Comparison of ENCODE assay signal across 1 cellular context in the genomic region with DNA sequence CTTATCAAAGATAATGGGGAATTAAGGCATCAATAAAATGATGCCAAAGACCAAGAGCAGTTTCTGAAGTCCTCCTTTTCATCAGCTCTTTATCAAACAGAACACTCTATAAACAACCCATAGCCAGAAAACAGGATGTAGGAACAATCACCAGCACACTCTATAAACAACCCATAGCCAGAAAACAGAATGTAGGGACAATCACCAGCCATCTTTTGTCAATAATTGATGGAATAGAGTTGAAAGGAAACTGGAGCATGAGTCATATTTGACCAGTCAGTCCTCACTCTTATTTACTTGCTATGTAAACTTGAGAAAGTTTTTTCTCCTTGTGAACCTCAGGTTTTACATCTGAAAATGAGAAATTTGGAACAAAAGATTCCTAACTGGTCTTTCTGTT.
A peak's percentile ranks its signal among the peaks of the same experiment; 100 is the strongest.
TF ChIP-seq lines count a peak whose summit lies in the region.

No MANE protein-coding gene starts in this region.

TF ChIP-seq in HepG2, 621 proteins besides CTCF, POLR2A, EP300 and RAD21 (continued from another document and continues in another):
- no peak for TF ChIP-seq HNF4A (CRISPR knock-in tag; IDR thresholded peaks at IDR 0.05)
- 0 out of 2 replicates have a peak, but pooled peaks have one; percentile 38 for TF ChIP-seq JUN (CRISPR knock-in tag; IDR thresholded peaks at IDR 0.05)
- TF ChIP-seq ZBTB8A (CRISPR knock-in tag; IDR thresholded peaks at IDR 0.05; ENCODE audit: borderline replicate concordance, low read depth), result no peak
- no peak for TF ChIP-seq ZNF619 (CRISPR knock-in tag; IDR thresholded peaks at IDR 0.05)
- TF ChIP-seq SMYD3 (CRISPR knock-in tag; IDR thresholded peaks at IDR 0.05), result no peak
- TF ChIP-seq, protein P1, sequence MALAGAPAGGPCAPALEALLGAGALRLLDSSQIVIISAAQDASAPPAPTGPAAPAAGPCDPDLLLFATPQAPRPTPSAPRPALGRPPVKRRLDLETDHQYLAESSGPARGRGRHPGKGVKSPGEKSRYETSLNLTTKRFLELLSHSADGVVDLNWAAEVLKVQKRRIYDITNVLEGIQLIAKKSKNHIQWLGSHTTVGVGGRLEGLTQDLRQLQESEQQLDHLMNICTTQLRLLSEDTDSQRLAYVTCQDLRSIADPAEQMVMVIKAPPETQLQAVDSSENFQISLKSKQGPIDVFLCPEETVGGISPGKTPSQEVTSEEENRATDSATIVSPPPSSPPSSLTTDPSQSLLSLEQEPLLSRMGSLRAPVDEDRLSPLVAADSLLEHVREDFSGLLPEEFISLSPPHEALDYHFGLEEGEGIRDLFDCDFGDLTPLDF (CRISPR knock-in tag; IDR thresholded peaks at IDR 0.05), result no peak
- peak; percentile 30; the same call in 1 of the 2 replicates for TF ChIP-seq MED1 (CRISPR knock-in tag; IDR thresholded peaks at IDR 0.05)
- TF ChIP-seq, protein P2, sequence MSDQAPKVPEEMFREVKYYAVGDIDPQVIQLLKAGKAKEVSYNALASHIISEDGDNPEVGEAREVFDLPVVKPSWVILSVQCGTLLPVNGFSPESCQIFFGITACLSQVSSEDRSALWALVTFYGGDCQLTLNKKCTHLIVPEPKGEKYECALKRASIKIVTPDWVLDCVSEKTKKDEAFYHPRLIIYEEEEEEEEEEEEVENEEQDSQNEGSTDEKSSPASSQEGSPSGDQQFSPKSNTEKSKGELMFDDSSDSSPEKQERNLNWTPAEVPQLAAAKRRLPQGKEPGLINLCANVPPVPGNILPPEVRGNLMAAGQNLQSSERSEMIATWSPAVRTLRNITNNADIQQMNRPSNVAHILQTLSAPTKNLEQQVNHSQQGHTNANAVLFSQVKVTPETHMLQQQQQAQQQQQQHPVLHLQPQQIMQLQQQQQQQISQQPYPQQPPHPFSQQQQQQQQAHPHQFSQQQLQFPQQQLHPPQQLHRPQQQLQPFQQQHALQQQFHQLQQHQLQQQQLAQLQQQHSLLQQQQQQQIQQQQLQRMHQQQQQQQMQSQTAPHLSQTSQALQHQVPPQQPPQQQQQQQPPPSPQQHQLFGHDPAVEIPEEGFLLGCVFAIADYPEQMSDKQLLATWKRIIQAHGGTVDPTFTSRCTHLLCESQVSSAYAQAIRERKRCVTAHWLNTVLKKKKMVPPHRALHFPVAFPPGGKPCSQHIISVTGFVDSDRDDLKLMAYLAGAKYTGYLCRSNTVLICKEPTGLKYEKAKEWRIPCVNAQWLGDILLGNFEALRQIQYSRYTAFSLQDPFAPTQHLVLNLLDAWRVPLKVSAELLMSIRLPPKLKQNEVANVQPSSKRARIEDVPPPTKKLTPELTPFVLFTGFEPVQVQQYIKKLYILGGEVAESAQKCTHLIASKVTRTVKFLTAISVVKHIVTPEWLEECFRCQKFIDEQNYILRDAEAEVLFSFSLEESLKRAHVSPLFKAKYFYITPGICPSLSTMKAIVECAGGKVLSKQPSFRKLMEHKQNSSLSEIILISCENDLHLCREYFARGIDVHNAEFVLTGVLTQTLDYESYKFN (CRISPR knock-in tag; conservative IDR thresholded peaks at IDR 0.05), result peak; percentile 77
- no peak for TF ChIP-seq ARHGAP35 (CRISPR knock-in tag; IDR thresholded peaks at IDR 0.05; ENCODE audit: borderline replicate concordance)
- TF ChIP-seq, protein P3, sequence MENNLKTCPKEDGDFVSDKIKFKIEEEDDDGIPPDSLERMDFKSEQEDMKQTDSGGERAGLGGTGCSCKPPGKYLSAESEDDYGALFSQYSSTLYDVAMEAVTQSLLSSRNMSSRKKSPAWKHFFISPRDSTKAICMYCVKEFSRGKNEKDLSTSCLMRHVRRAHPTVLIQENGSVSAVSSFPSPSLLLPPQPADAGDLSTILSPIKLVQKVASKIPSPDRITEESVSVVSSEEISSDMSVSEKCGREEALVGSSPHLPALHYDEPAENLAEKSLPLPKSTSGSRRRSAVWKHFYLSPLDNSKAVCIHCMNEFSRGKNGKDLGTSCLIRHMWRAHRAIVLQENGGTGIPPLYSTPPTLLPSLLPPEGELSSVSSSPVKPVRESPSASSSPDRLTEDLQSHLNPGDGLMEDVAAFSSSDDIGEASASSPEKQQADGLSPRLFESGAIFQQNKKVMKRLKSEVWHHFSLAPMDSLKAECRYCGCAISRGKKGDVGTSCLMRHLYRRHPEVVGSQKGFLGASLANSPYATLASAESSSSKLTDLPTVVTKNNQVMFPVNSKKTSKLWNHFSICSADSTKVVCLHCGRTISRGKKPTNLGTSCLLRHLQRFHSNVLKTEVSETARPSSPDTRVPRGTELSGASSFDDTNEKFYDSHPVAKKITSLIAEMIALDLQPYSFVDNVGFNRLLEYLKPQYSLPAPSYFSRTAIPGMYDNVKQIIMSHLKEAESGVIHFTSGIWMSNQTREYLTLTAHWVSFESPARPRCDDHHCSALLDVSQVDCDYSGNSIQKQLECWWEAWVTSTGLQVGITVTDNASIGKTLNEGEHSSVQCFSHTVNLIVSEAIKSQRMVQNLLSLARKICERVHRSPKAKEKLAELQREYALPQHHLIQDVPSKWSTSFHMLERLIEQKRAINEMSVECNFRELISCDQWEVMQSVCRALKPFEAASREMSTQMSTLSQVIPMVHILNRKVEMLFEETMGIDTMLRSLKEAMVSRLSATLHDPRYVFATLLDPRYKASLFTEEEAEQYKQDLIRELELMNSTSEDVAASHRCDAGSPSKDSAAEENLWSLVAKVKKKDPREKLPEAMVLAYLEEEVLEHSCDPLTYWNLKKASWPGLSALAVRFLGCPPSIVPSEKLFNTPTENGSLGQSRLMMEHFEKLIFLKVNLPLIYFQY (CRISPR knock-in tag; IDR thresholded peaks at IDR 0.05; ENCODE audit: borderline replicate concordance), result no peak
- TF ChIP-seq, protein P4, sequence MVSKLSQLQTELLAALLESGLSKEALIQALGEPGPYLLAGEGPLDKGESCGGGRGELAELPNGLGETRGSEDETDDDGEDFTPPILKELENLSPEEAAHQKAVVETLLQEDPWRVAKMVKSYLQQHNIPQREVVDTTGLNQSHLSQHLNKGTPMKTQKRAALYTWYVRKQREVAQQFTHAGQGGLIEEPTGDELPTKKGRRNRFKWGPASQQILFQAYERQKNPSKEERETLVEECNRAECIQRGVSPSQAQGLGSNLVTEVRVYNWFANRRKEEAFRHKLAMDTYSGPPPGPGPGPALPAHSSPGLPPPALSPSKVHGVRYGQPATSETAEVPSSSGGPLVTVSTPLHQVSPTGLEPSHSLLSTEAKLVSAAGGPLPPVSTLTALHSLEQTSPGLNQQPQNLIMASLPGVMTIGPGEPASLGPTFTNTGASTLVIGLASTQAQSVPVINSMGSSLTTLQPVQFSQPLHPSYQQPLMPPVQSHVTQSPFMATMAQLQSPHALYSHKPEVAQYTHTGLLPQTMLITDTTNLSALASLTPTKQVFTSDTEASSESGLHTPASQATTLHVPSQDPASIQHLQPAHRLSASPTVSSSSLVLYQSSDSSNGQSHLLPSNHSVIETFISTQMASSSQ (IDR thresholded peaks at IDR 0.05; ENCODE audit: low read depth), result peak; percentile 79
- TF ChIP-seq, protein P4 (CRISPR knock-in tag; IDR thresholded peaks at IDR 0.05; ENCODE audit: borderline replicate concordance), result peak; percentile 34; the same call in 1 of the 2 replicates
- TF ChIP-seq ELF4 (CRISPR knock-in tag; IDR thresholded peaks at IDR 0.05; ENCODE audit: borderline replicate concordance), result no peak
- TF ChIP-seq HNRNPUL1 (IDR thresholded peaks at IDR 0.05; ENCODE audit: low read depth, low read length), result peak; percentile 82
- TF ChIP-seq ZNF678 (CRISPR knock-in tag; IDR thresholded peaks at IDR 0.05), result no peak
- TF ChIP-seq ZNF550 (CRISPR knock-in tag; IDR thresholded peaks at IDR 0.05; ENCODE audit: borderline replicate concordance), result no peak
- no peak for TF ChIP-seq ZNF24 (IDR thresholded peaks at IDR 0.05)
- TF ChIP-seq, protein P5, sequence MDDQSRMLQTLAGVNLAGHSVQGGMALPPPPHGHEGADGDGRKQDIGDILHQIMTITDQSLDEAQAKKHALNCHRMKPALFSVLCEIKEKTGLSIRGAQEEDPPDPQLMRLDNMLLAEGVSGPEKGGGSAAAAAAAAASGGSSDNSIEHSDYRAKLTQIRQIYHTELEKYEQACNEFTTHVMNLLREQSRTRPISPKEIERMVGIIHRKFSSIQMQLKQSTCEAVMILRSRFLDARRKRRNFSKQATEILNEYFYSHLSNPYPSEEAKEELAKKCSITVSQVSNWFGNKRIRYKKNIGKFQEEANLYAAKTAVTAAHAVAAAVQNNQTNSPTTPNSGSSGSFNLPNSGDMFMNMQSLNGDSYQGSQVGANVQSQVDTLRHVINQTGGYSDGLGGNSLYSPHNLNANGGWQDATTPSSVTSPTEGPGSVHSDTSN (CRISPR knock-in tag; IDR thresholded peaks at IDR 0.05; ENCODE audit: borderline replicate concordance), result no peak
- TF ChIP-seq ZNF431 (CRISPR knock-in tag; IDR thresholded peaks at IDR 0.05; ENCODE audit: borderline replicate concordance, low read depth), result no peak
- TF ChIP-seq, protein P6, sequence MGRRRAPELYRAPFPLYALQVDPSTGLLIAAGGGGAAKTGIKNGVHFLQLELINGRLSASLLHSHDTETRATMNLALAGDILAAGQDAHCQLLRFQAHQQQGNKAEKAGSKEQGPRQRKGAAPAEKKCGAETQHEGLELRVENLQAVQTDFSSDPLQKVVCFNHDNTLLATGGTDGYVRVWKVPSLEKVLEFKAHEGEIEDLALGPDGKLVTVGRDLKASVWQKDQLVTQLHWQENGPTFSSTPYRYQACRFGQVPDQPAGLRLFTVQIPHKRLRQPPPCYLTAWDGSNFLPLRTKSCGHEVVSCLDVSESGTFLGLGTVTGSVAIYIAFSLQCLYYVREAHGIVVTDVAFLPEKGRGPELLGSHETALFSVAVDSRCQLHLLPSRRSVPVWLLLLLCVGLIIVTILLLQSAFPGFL (CRISPR knock-in tag; IDR thresholded peaks at IDR 0.05), result no peak
- TF ChIP-seq, protein P7, sequence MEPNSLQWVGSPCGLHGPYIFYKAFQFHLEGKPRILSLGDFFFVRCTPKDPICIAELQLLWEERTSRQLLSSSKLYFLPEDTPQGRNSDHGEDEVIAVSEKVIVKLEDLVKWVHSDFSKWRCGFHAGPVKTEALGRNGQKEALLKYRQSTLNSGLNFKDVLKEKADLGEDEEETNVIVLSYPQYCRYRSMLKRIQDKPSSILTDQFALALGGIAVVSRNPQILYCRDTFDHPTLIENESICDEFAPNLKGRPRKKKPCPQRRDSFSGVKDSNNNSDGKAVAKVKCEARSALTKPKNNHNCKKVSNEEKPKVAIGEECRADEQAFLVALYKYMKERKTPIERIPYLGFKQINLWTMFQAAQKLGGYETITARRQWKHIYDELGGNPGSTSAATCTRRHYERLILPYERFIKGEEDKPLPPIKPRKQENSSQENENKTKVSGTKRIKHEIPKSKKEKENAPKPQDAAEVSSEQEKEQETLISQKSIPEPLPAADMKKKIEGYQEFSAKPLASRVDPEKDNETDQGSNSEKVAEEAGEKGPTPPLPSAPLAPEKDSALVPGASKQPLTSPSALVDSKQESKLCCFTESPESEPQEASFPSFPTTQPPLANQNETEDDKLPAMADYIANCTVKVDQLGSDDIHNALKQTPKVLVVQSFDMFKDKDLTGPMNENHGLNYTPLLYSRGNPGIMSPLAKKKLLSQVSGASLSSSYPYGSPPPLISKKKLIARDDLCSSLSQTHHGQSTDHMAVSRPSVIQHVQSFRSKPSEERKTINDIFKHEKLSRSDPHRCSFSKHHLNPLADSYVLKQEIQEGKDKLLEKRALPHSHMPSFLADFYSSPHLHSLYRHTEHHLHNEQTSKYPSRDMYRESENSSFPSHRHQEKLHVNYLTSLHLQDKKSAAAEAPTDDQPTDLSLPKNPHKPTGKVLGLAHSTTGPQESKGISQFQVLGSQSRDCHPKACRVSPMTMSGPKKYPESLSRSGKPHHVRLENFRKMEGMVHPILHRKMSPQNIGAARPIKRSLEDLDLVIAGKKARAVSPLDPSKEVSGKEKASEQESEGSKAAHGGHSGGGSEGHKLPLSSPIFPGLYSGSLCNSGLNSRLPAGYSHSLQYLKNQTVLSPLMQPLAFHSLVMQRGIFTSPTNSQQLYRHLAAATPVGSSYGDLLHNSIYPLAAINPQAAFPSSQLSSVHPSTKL (CRISPR knock-in tag; IDR thresholded peaks at IDR 0.05), result peak; percentile 87
- no peak for TF ChIP-seq REPIN1 (CRISPR knock-in tag; IDR thresholded peaks at IDR 0.05; ENCODE audit: borderline replicate concordance, low read depth)
- TF ChIP-seq, protein P8, sequence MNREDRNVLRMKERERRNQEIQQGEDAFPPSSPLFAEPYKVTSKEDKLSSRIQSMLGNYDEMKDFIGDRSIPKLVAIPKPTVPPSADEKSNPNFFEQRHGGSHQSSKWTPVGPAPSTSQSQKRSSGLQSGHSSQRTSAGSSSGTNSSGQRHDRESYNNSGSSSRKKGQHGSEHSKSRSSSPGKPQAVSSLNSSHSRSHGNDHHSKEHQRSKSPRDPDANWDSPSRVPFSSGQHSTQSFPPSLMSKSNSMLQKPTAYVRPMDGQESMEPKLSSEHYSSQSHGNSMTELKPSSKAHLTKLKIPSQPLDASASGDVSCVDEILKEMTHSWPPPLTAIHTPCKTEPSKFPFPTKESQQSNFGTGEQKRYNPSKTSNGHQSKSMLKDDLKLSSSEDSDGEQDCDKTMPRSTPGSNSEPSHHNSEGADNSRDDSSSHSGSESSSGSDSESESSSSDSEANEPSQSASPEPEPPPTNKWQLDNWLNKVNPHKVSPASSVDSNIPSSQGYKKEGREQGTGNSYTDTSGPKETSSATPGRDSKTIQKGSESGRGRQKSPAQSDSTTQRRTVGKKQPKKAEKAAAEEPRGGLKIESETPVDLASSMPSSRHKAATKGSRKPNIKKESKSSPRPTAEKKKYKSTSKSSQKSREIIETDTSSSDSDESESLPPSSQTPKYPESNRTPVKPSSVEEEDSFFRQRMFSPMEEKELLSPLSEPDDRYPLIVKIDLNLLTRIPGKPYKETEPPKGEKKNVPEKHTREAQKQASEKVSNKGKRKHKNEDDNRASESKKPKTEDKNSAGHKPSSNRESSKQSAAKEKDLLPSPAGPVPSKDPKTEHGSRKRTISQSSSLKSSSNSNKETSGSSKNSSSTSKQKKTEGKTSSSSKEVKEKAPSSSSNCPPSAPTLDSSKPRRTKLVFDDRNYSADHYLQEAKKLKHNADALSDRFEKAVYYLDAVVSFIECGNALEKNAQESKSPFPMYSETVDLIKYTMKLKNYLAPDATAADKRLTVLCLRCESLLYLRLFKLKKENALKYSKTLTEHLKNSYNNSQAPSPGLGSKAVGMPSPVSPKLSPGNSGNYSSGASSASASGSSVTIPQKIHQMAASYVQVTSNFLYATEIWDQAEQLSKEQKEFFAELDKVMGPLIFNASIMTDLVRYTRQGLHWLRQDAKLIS (CRISPR knock-in tag; IDR thresholded peaks at IDR 0.05), result no peak
